In the genomic region with DNA sequence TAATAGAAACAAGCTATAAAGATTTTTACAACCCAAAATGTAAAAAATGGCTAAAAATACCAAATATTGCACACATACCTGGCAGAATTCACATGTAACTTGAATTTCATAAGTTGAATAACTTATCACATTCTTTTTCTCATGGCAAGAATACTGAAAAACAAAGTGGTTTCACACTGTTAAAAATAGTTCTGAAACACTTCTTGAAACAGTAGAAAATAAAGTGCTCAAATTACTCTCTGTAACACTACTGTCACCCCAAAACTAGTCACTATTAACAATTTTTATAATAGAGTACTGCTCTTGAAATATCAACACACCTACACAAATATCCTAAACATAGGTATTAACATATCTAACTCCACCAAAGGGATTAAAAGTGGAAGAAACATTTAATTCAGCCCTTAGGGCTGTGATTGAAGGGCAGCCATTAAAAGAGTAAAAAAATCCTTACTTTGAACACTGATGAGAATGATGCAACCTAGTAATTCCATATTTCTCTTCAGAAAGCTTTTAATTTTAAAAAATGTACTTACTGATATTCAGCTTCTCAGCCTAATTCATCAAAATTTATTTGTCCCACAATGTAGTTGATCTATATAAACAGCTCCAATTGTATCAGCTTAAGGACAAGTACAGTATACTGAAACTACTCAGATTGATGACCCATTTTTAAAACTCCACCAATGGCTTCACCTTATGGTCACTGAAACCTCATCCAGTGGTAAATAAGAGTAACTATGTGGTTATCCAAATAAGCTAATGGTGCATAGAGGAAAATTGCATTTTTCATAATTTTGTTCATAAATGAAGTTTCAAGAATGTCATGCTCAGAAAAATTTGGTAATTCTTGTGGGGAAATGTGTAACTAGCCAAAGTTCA, we compare ENCODE assay signal across 1 cellular context.
A peak's percentile ranks its signal among the peaks of the same experiment; 100 is the strongest.
TF ChIP-seq lines count a peak whose summit lies in the region.

No MANE protein-coding gene starts in this region.

TF ChIP-seq in GM12878, 131 proteins besides CTCF, POLR2A, EP300 and RAD21 (continued from another document):
- TF ChIP-seq, protein P1, sequence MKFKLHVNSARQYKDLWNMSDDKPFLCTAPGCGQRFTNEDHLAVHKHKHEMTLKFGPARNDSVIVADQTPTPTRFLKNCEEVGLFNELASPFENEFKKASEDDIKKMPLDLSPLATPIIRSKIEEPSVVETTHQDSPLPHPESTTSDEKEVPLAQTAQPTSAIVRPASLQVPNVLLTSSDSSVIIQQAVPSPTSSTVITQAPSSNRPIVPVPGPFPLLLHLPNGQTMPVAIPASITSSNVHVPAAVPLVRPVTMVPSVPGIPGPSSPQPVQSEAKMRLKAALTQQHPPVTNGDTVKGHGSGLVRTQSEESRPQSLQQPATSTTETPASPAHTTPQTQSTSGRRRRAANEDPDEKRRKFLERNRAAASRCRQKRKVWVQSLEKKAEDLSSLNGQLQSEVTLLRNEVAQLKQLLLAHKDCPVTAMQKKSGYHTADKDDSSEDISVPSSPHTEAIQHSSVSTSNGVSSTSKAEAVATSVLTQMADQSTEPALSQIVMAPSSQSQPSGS (IDR thresholded peaks at IDR 0.05; ENCODE audit: low read length), result peak; percentile 18; the same call in 1 of the 2 replicates
- TF ChIP-seq YY1 (IDR thresholded peaks at IDR 0.05; ENCODE audit: low read depth, low read length), result peak; percentile 25; the same call in 1 of the 2 replicates
- peak; percentile 72 for TF ChIP-seq RUNX3 (IDR thresholded peaks at IDR 0.05; ENCODE audit: low read length)
- peak; percentile 60; the same call in 1 of the 2 replicates for TF ChIP-seq MEF2A (IDR thresholded peaks at IDR 0.05; ENCODE audit: insufficient read depth, low read depth, low read length)
- TF ChIP-seq ETV6 (conservative IDR thresholded peaks at IDR 0.05 in 1 of 2, IDR thresholded peaks at IDR 0.05 in 1 of 2; ENCODE audit: borderline replicate concordance in 1 of 2, low read depth in 1 of 2), result no peak
- no peak for TF ChIP-seq CBFB (IDR thresholded peaks at IDR 0.05; ENCODE audit: low read depth)
- TF ChIP-seq SREBF1 (IDR thresholded peaks at IDR 0.05; ENCODE audit: low read length), result no peak
